Comparison of ENCODE assay signal across 8 cellular contexts in the genomic region with DNA sequence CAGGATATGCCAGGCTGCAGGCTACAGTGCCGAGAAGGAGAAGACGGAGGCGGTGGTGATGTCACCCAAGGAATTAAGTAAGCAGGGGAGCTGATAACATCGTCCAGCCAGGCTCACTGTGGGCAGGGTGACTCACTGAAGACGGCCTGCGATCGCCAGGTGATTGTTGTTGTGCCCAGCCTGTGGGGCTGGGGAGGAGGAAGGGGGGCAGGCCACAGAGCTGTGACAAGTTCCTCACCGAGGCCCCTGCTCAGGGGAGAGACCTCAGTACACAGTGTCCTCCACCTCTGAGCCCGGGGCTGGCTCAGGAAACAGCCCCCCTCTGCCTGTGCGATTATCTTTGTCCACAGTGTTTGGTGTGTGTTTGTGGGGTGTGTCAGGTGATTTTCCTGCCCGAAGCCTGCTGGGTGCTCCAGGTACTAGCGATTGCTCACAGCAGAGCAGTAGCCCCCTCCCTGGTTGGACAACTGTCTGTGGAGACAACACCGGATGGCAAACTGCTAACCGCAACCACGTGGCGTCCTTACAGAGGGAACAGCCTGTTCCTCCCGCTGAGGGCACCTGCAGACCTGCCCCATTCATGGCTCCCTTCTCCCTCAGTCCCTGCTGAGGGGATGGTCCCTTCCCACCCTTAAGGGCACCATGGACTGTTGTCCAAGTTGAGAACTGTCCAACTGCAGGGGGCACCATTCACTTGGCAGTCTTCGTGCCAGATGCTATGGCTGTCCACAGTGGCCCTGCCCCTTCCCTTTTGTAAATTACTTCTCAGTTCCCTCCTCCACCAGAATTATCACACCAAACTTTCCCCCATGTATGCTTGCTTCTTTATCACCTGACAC.
DNase-seq lines count a peak whose midpoint lies in the region; ATAC-seq and TF ChIP-seq lines count a peak whose summit lies in the region.

No MANE protein-coding gene starts in this region.

- CTCF ChIA-PET in Calu3 (lab: Charles Lee), result interaction anchor here (1.1 to 1.7 kb wide), 3 partner anchors 95 to 126 kb away, joined by 3 to 11 read pairs (median 3); partner anchors contain the start of gene ZFP36L2
- CTCF ChIA-PET in activated CD4-positive, alpha-beta memory T cell treated with anti-CD3 and anti-CD28 coated beads, Interleukin-2, amount 10 ng/mL, durations not matched to agents 7 days and 5 days (lab: Charles Lee), result interaction anchor here (0.8 to 12.1 kb wide), 12 partner anchors 9 to 354 kb away, joined by 3 to 316 read pairs (median 6); partner anchors contain the start of gene ZFP36L2

- no peaks in the 10 kb centered on the region for H3K27me3 Mint-ChIP-seq in Calu3 (ENCODE audit: unreplicated experiment)
- peaks cover under 1% of the 10 kb centered on the region for H3K27me3 Mint-ChIP-seq in activated CD4-positive, alpha-beta memory T cell treated with anti-CD3 and anti-CD28 coated beads, Interleukin-2, amount 10 ng/mL, durations not matched to agents 7 days and 5 days

- H3K4me3 Mint-ChIP-seq in Calu3 (ENCODE audit: low read depth, unreplicated experiment), result no peak overlapping the region
- peak overlapping the region; percentile 48 for H3K4me3 Mint-ChIP-seq in activated CD4-positive, alpha-beta memory T cell treated with anti-CD3 and anti-CD28 coated beads, Interleukin-2, amount 10 ng/mL, durations not matched to agents 7 days and 5 days

- peak overlapping the region; percentile 62 for H3K27ac Mint-ChIP-seq in Calu3 (ENCODE audit: unreplicated experiment)
- peak overlapping the region; percentile 99 for H3K27ac Mint-ChIP-seq in activated CD4-positive, alpha-beta memory T cell treated with anti-CD3 and anti-CD28 coated beads, Interleukin-2, amount 10 ng/mL, durations not matched to agents 7 days and 5 days

- no peaks in the 10 kb centered on the region for H3K9me3 Mint-ChIP-seq in Calu3 (ENCODE audit: low read depth, unreplicated experiment)
- no peaks in the 10 kb centered on the region for H3K9me3 Mint-ChIP-seq in activated CD4-positive, alpha-beta memory T cell treated with anti-CD3 and anti-CD28 coated beads, Interleukin-2, amount 10 ng/mL, durations not matched to agents 7 days and 5 days

- intact Hi-C loops in Calu3 (cut with micrococcal nuclease; ENCODE audit: unreplicated experiment), result loop anchor here (1.0 to 2.0 kb wide), 3 partner anchors 98 to 353 kb away; no protein-coding TSS in a partner anchor

- peak; percentile 43 for ATAC-seq in GM21737 (IDR thresholded peaks at IDR 0.05; ENCODE audit: unreplicated experiment)

- H3K4me1 Mint-ChIP-seq in Calu3 (ENCODE audit: low read depth, unreplicated experiment), result peaks cover 44% of the 10 kb centered on the region
- H3K4me1 Mint-ChIP-seq in activated CD4-positive, alpha-beta memory T cell treated with anti-CD3 and anti-CD28 coated beads, Interleukin-2, amount 10 ng/mL, durations not matched to agents 7 days and 5 days, result peaks cover 92% of the 10 kb centered on the region

- BruUV-seq in Calu3 (replicated peaks; lab: Mats Ljungman, UMichigan), result no TSS peak

- no peak for TF ChIP-seq CTCF in Calu3 (IDR thresholded peaks at IDR 0.05; ENCODE audit: unreplicated experiment)

- H3K36me3 Mint-ChIP-seq in Calu3 (ENCODE audit: insufficient read depth, unreplicated experiment), result peaks cover 6% of the 10 kb centered on the region
- peaks cover 11% of the 10 kb centered on the region for H3K36me3 Mint-ChIP-seq in activated CD4-positive, alpha-beta memory T cell treated with anti-CD3 and anti-CD28 coated beads, Interleukin-2, amount 10 ng/mL, durations not matched to agents 7 days and 5 days (ENCODE audit: low read depth)

- DNase-seq in Calu3, result peak; percentile 84
- peak; percentile 69 for DNase-seq in NCI-H460 (ENCODE audit: extremely low read depth, low read depth)
- DNase-seq in activated CD4-positive, alpha-beta memory T cell treated with anti-CD3 and anti-CD28 coated beads, Interleukin-2, amount 10 ng/mL, durations not matched to agents 7 days and 5 days, result peak; percentile 92
- peak; percentile 48 for DNase-seq in ecto neural progenitor cell (ENCODE audit: low spot score)
- peak; percentile 31 for DNase-seq in midbrain (lab: John Stamatoyannopoulos, UW)
- peak; percentile 84 for DNase-seq in stimulated activated CD8-positive, alpha-beta memory T cell treated with anti-CD3 and anti-CD28 coated beads, Interleukin-4, amount 100 ng/mL, for 48 hours
- no peak for DNase-seq in OCI-M2 (lab: John Stamatoyannopoulos, UW; ENCODE audit: unreplicated experiment)

- POLR2A ChIA-PET in activated CD4-positive, alpha-beta memory T cell treated with anti-CD3 and anti-CD28 coated beads, Interleukin-2, amount 10 ng/mL, durations not matched to agents 7 days and 5 days (lab: Charles Lee), result interaction anchor here (0.7 to 21.7 kb wide), 9 partner anchors 9 to 351 kb away, joined by 3 to 1053 read pairs (median 7); partner anchors contain the start of gene ZFP36L2
